18 cellular contexts compared by ENCODE assay signal in the genomic region with DNA sequence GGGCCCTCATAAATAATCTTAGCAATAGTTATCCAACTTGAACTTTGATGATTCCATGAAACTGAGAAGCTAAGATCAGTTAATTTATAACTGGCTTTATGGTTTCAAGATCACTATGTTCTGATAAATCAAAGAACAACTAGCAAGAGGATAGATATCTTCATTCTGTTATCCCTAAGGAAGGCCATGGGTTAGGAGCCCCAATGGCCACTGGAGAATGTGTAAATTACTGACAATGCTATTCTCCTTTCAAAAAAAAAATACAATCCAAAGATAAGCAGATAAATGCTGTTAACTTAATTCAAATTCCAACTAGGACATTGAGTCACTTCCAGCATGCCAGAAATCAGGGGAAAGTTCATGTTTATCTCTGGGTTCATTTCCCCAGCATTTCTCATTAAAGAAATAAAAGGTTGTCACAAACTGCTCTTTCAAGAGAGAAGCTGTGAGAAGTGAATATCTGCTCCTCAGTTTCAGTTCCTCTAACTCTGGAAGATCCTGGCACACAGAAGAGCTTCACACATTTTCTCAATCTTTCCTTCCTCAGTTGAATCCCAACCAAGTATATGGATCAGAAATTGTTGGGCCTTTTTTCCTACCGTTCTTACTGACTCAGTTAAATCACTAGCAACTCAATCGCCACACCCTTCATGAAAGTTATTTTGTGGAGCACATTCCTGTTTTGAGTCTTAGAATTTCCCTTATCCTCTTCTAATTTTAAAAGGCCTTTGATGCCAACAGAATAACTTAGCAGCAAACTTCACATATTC. TPM values are rescaled to one million over a fixed set of nuclear protein-coding genes. Genes with fewer than 3 reads are reported as not detected.
DNase-seq lines count a peak whose midpoint lies in the region; ATAC-seq and TF ChIP-seq lines count a peak whose summit lies in the region.
"Had no signal": no experiment of that assay in that cellular context is flagged by ENCODE, and none has a peak within 500 bp of the region (broad histone marks: within the 10 kb centered on the region; RNA-seq: fewer than 3 reads in every experiment).

No MANE protein-coding gene starts in this region.

- peaks cover 0 to 9% (median 2%) of the 10 kb centered on the region in 3 donors for H3K27me3 Mint-ChIP-seq in immature natural killer cell (ENCODE audit: low read depth in 3 of 3)
- H3K27me3 Mint-ChIP-seq: CD4-positive, alpha-beta T cell had no signal

- TF ChIP-seq CTCF in NB4 (IDR thresholded peaks at IDR 0.05; ENCODE audit: low read depth, low read length) (no peak), fibroblast of lung (conservative IDR thresholded peaks at IDR 0.05 in 1 of 2, IDR thresholded peaks at IDR 0.05 in 1 of 2; ENCODE audit: low read depth in 1 of 2, low read length in 2 of 2) (no peak)

- H3K4me1 ChIP-seq in fibroblast of lung (ENCODE audit: control insufficient read depth, extremely low read depth, insufficient read depth, low read length): no peaks in the 10 kb centered on the region
- H3K4me1 ChIP-seq in skeletal muscle tissue (ENCODE audit: control insufficient read depth in 3 of 3, insufficient read depth in 3 of 3, low read length in 3 of 3): no peaks in the 10 kb centered on the region
- H3K4me1 ChIP-seq: colonic mucosa, testis had no signal

- no peak overlapping the region for H3K27ac Mint-ChIP-seq in immature natural killer cell
- H3K27ac Mint-ChIP-seq: activated naive CD4-positive, alpha-beta T cell treated with anti-CD3 and anti-CD28 coated beads, Interleukin-2, amount 50 U/mL, for 72 hours; CD4-positive, alpha-beta T cell; natural killer cell had no signal

- H4K20me1 ChIP-seq in fibroblast of lung (ENCODE audit: control insufficient read depth, extremely low read depth, insufficient read depth, low read length): no peaks in the 10 kb centered on the region

- no peaks in the 10 kb centered on the region for H3K9me3 Mint-ChIP-seq in immature natural killer cell
- H3K9me3 Mint-ChIP-seq: activated naive CD4-positive, alpha-beta T cell treated with anti-CD3 and anti-CD28 coated beads, Interleukin-2, amount 50 U/mL, for 72 hours; CD4-positive, alpha-beta T cell; natural killer cell had no signal

- H3K9me3 ChIP-seq in fibroblast of lung (ENCODE audit: control insufficient read depth, insufficient read depth, low read depth, low read length) (no peaks in the 10 kb centered on the region), skeletal muscle tissue (ENCODE audit: control insufficient read depth in 3 of 3, low read length in 3 of 3) (no peaks in the 10 kb centered on the region)
- H3K9me3 ChIP-seq: colonic mucosa, testis had no signal

- intact Hi-C loops in sciatic nerve (cut with DNase I): no loop called here

- ATAC-seq in GM18868 (IDR thresholded peaks at IDR 0.05; ENCODE audit: unreplicated experiment) (peak; percentile 66), sciatic nerve (no peak), GM18867 (IDR thresholded peaks at IDR 0.05; ENCODE audit: unreplicated experiment) (no peak)
- ATAC-seq: activated naive CD4-positive, alpha-beta T cell treated with anti-CD3 and anti-CD28 coated beads, Interleukin-2, amount 50 U/mL, for 72 hours; natural killer cell had no signal

- no peak overlapping the region for H3K4me2 ChIP-seq in fibroblast of lung (ENCODE audit: extremely low read depth, insufficient read depth, low read length)

- no peaks in the 10 kb centered on the region for H3K4me1 Mint-ChIP-seq in immature natural killer cell
- H3K4me1 Mint-ChIP-seq: natural killer cell had no signal

- no peak overlapping the region for H3K4me3 Mint-ChIP-seq in immature natural killer cell
- H3K4me3 Mint-ChIP-seq: CD4-positive, alpha-beta T cell; natural killer cell had no signal

- no peak overlapping the region for H3K9ac ChIP-seq in fibroblast of lung (ENCODE audit: insufficient read depth, low read length)
- no peak overlapping the region for H3K9ac ChIP-seq in skeletal muscle tissue (ENCODE audit: low read depth in 1 of 3, low read length in 3 of 3)

- H3K36me3 ChIP-seq in fibroblast of lung (ENCODE audit: control insufficient read depth, insufficient read depth, low read length): no peaks in the 10 kb centered on the region
- no peaks in the 10 kb centered on the region for H3K36me3 ChIP-seq in skeletal muscle tissue (ENCODE audit: control insufficient read depth in 3 of 3, insufficient read depth in 3 of 3, low read length in 3 of 3)
- H3K36me3 ChIP-seq: colonic mucosa had no signal

- DNase-seq in NB4 (ENCODE audit: low read depth) (peak; percentile 31), fibroblast of lung (ENCODE audit: low read depth in 2 of 2) (peak; percentile 11 to 12), putamen (ENCODE audit: low spot score) (no peak), sciatic nerve (ENCODE audit: low spot score) (no peak), immature natural killer cell (no peak)
- DNase-seq: CD4-positive, alpha-beta T cell; colonic mucosa; GOT3; kidney; natural killer cell; NCI-H1092 treated with DMSO at 0.1 percent for 48 hours; NCI-H510A treated with DMSO at 0.1 percent for 48 hours; testis had no signal

- TF ChIP-seq POLR2A in NB4 (IDR thresholded peaks at IDR 0.05; ENCODE audit: extremely low read depth, insufficient read length): no peak

- H2AFZ ChIP-seq in fibroblast of lung (ENCODE audit: low read length): no peak overlapping the region

- H3K27me3 ChIP-seq in fibroblast of lung (ENCODE audit: control insufficient read depth, insufficient read depth, low read length) (no peaks in the 10 kb centered on the region), skeletal muscle tissue (ENCODE audit: control insufficient read depth in 3 of 3, insufficient read depth in 3 of 3, low read length in 3 of 3) (no peaks in the 10 kb centered on the region)
- H3K27me3 ChIP-seq: colonic mucosa, testis had no signal

- no peak overlapping the region for H3K4me3 ChIP-seq in NB4 (ENCODE audit: low read depth, low read length)
- H3K4me3 ChIP-seq in fibroblast of lung (replicated peaks in 1 of 4; ENCODE audit: control extremely low read depth in 1 of 4, insufficient read depth in 1 of 4, low read depth in 3 of 4, low read length in 4 of 4): no peak overlapping the region
- no peak overlapping the region for H3K4me3 ChIP-seq in skeletal muscle tissue (ENCODE audit: low read length in 3 of 3)
- H3K4me3 ChIP-seq: colonic mucosa, skin epidermis, testis had no signal

- H3K27ac ChIP-seq in fibroblast of lung (ENCODE audit: insufficient read depth, low read length) (no peak overlapping the region), skeletal muscle tissue (ENCODE audit: low read depth, low read length) (peak overlapping the region; percentile 8)
- H3K27ac ChIP-seq: colonic mucosa, testis had no signal

- H3K36me3 Mint-ChIP-seq in immature natural killer cell: no peaks in the 10 kb centered on the region
- H3K36me3 Mint-ChIP-seq: activated naive CD4-positive, alpha-beta T cell treated with anti-CD3 and anti-CD28 coated beads, Interleukin-2, amount 50 U/mL, for 72 hours; natural killer cell had no signal

- H3K79me2 ChIP-seq in fibroblast of lung (ENCODE audit: control insufficient read depth, insufficient read depth, low read length): no peaks in the 10 kb centered on the region

RNA-seq across cellular contexts. Expression of a gene that starts 59.6 kb away (rescaled TPM):
- total RNA-seq in fibroblast of lung (4.1 and 4.5 TPM in 2 replicates), skeletal muscle tissue (not detected), sciatic nerve (4.7 TPM)
- polyA plus RNA-seq in fibroblast of lung (5.5 and 64.1 TPM in 2 replicates), immature natural killer cell (under 1 TPM in 1 of 3 donors, not detected in 2; 0.13 TPM)
- polyA plus RNA-seq in fibroblast of lung (2012): 3.5 and 38.2 TPM in 2 replicates
- polyA minus RNA-seq in fibroblast of lung (ENCODE audit: low replicate concordance): 5.8 and 18.6 TPM in 2 replicates
- total RNA-seq: natural killer cell had no signal

Comparison
In these comparisons a context has a peak if more than half of its experiments do, and no peak if none do; other contexts are left out.
1. DNase-seq: peak in NB4 (single experiment) and fibroblast of lung (2 of 2); none in putamen (single experiment), sciatic nerve (single experiment) and immature natural killer cell (0 of 3).